24 cellular contexts compared by ENCODE assay signal in genomic region chr19:55660991-55661390, GRCh38. TPM values are rescaled to one million over a fixed set of nuclear protein-coding genes. Genes with fewer than 3 reads are reported as not detected.
A peak's percentile ranks its signal among the peaks of the same experiment; 100 is the strongest.
DNase-seq lines count a peak whose midpoint lies in the region; ATAC-seq, FAIRE-seq and TF ChIP-seq lines count a peak whose summit lies in the region.
"Had no signal": no experiment of that assay in that cellular context is flagged by ENCODE, and none has a peak within 500 bp of the region (broad histone marks: within the 10 kb centered on the region; RNA-seq: fewer than 3 reads in every experiment).

No MANE protein-coding gene starts in this region.

- H3K79me2 ChIP-seq in GM12878 (ENCODE audit: control insufficient read depth, insufficient read depth, low read length) = peaks cover 55% of the 10 kb centered on the region

- TF ChIP-seq RAD21 in GM12878 (IDR thresholded peaks at IDR 0.05; ENCODE audit: insufficient read depth, low read depth, low read length) = no peak

- H3K9me3 ChIP-seq in GM12878 (replicated peaks; ENCODE audit: control insufficient read depth, insufficient read depth, low read length) = no peaks in the 10 kb centered on the region
- H3K9me3 ChIP-seq: SK-N-SH had no signal

- no peak for TF ChIP-seq CTCF in GM12878 (IDR thresholded peaks at IDR 0.05 in 2 of 3, conservative IDR thresholded peaks at IDR 0.05 in 1 of 3; ENCODE audit: control insufficient read depth in 2 of 3, extremely low read depth in 1 of 3, insufficient read depth in 1 of 3, low read depth in 3 of 3, low read length in 3 of 3)
- TF ChIP-seq CTCF in nephron progenitor cell (IDR thresholded peaks at IDR 0.05) = no peak
- TF ChIP-seq CTCF in mesothelial cell of epicardium (IDR thresholded peaks at IDR 0.05; ENCODE audit: unreplicated experiment) = no peak

- POLR2A ChIA-PET in activated CD4-positive, alpha-beta memory T cell treated with anti-CD3 and anti-CD28 coated beads for 36 hours (lab: Charles Lee) = no interaction called here
- POLR2A ChIA-PET in activated CD4-positive, alpha-beta memory T cell treated with anti-CD3 and anti-CD28 coated beads, Interleukin-2, amount 10 ng/mL, durations not matched to agents 7 days and 5 days (lab: Charles Lee) = no interaction called here
- POLR2A ChIA-PET in GM12878 (lab: Charles Lee) = no interaction called here

- in situ Hi-C loops in GM12878 (cut with MboI) = loop anchor here (25.0 kb wide), 1 partner anchor 1524 kb away; the partner anchor contains the start of gene CNOT3

- no peak overlapping the region for H3K27ac ChIP-seq in GM12878 (ENCODE audit: control insufficient read depth, insufficient read depth)
- H3K27ac ChIP-seq: 22Rv1, KMS-11 had no signal

- FAIRE-seq in GM12878 (lab: Jason Lieb, UNC) = no peak
- FAIRE-seq: G401.6, H1, RCC 7860 had no signal

- H3K4me3 Mint-ChIP-seq in activated CD4-positive, alpha-beta memory T cell treated with anti-CD3 and anti-CD28 coated beads for 36 hours = no peak overlapping the region
- H3K4me3 Mint-ChIP-seq in activated CD4-positive, alpha-beta memory T cell treated with anti-CD3 and anti-CD28 coated beads, Interleukin-2, amount 10 ng/mL, durations not matched to agents 7 days and 5 days = no peak overlapping the region
- H3K4me3 Mint-ChIP-seq in nephron progenitor cell (no peak overlapping the region), mesothelial cell of epicardium (no peak overlapping the region)
- H3K4me3 Mint-ChIP-seq: CD4-positive, alpha-beta memory T cell had no signal

- H3K27me3 ChIP-seq in GM12878 (replicated peaks in 1 of 2; ENCODE audit: control insufficient read depth in 2 of 2, insufficient read depth in 2 of 2, low read length in 1 of 2) = no peaks in the 10 kb centered on the region

- peaks cover 12% of the 10 kb centered on the region for H3K4me1 ChIP-seq in GM12878 (ENCODE audit: control insufficient read depth, insufficient read depth, low read length)

- BruUV-seq in GM12878 (replicated peaks; lab: Mats Ljungman, UMichigan) = no TSS peak

- intact Hi-C loops in activated CD4-positive, alpha-beta memory T cell treated with anti-CD3 and anti-CD28 coated beads for 36 hours (cut with micrococcal nuclease) = no loop called here
- intact Hi-C loops in GM12878 (cut with micrococcal nuclease; ENCODE audit: unreplicated experiment) = no loop called here

- 93% methylated on average over 10 of the region's 16 CpGs for WGBS in GM12878 (ENCODE audit: insufficient coverage, insufficient replicate concordance, low lambda C conversion rate, missing lambda C conversion rate)

- SMC1A ChIA-PET in GM12878 (lab: Charles Lee; ENCODE audit: uncharacterized antibody, unreplicated experiment) = no interaction called here

- H3K9ac ChIP-seq in GM12878 (ENCODE audit: control insufficient read depth, insufficient read depth, low read length) = no peak overlapping the region
- H3K9ac ChIP-seq: KMS-11, SK-N-SH had no signal

- peak overlapping the region; percentile 23 for H3K27ac Mint-ChIP-seq in activated CD4-positive, alpha-beta memory T cell treated with anti-CD3 and anti-CD28 coated beads for 36 hours
- no peak overlapping the region for H3K27ac Mint-ChIP-seq in activated CD4-positive, alpha-beta memory T cell treated with anti-CD3 and anti-CD28 coated beads, Interleukin-2, amount 10 ng/mL, durations not matched to agents 7 days and 5 days
- H3K27ac Mint-ChIP-seq in nephron progenitor cell (peak overlapping the region; percentile 68), mesothelial cell of epicardium (no peak overlapping the region)

- H2AFZ ChIP-seq in GM12878 (ENCODE audit: control insufficient read depth, low read depth, low read length) = no peak overlapping the region

- no peak for TF ChIP-seq EP300 in GM12878 (IDR thresholded peaks at IDR 0.05; ENCODE audit: borderline replicate concordance in 1 of 2, control insufficient read depth in 1 of 2, low read depth in 2 of 2, low read length in 2 of 2)

- peaks cover 66% of the 10 kb centered on the region for H3K36me3 Mint-ChIP-seq in activated CD4-positive, alpha-beta memory T cell treated with anti-CD3 and anti-CD28 coated beads for 36 hours
- peaks cover 72% of the 10 kb centered on the region for H3K36me3 Mint-ChIP-seq in activated CD4-positive, alpha-beta memory T cell treated with anti-CD3 and anti-CD28 coated beads, Interleukin-2, amount 10 ng/mL, durations not matched to agents 7 days and 5 days (ENCODE audit: low read depth)
- H3K36me3 Mint-ChIP-seq in nephron progenitor cell (ENCODE audit: low read depth) (peaks cover 48% of the 10 kb centered on the region), mesothelial cell of epicardium (peaks cover 22% of the 10 kb centered on the region)

- RAD21 ChIA-PET in GM12878 (lab: Charles Lee; ENCODE audit: unreplicated experiment) = no interaction called here

- no peak for DNase-seq in activated CD4-positive, alpha-beta memory T cell treated with anti-CD3 and anti-CD28 coated beads for 36 hours
- no peak for DNase-seq in activated CD4-positive, alpha-beta memory T cell treated with anti-CD3 and anti-CD28 coated beads, Interleukin-2, amount 10 ng/mL, durations not matched to agents 7 days and 5 days
- DNase-seq in GM12878 (ENCODE audit: low read depth, low spot score) (no peak), nephron progenitor cell (no peak), mesothelial cell of epicardium (ENCODE audit: low spot score in 2 of 2, unreplicated experiment in 2 of 2) (no peak)
- no peak for DNase-seq in NK-92 treated with Interleukin-12 subunit alpha and Interleukin-12 subunit beta, amount 100 ng/mL, for 24 hours (lab: John Stamatoyannopoulos, UW)
- DNase-seq: CD4-positive, alpha-beta memory T cell; COR-L47; DMS53; HCEC 1CT; NCI-H1048; NCI-H1417; NCI-H1694 treated with DMSO at 0.1 percent for 48 hours; NCI-H2081; NCI-H2227 treated with DMSO at 0.1 percent for 48 hours; NCI-H526 treated with DMSO at 0.1 percent for 48 hours; OCI-M1; SK-N-SH had no signal

- no peaks in the 10 kb centered on the region for H3K9me3 Mint-ChIP-seq in activated CD4-positive, alpha-beta memory T cell treated with anti-CD3 and anti-CD28 coated beads for 36 hours
- H3K9me3 Mint-ChIP-seq in activated CD4-positive, alpha-beta memory T cell treated with anti-CD3 and anti-CD28 coated beads, Interleukin-2, amount 10 ng/mL, durations not matched to agents 7 days and 5 days = no peaks in the 10 kb centered on the region
- no peaks in the 10 kb centered on the region for H3K9me3 Mint-ChIP-seq in nephron progenitor cell
- H3K9me3 Mint-ChIP-seq in mesothelial cell of epicardium = no peaks in the 10 kb centered on the region

- H4K20me1 ChIP-seq in GM12878 (ENCODE audit: control insufficient read depth, insufficient read depth) = peaks cover 24% of the 10 kb centered on the region

- peaks cover 26% of the 10 kb centered on the region for H3K4me1 Mint-ChIP-seq in activated CD4-positive, alpha-beta memory T cell treated with anti-CD3 and anti-CD28 coated beads for 36 hours (ENCODE audit: low read depth)
- peaks cover 47% of the 10 kb centered on the region for H3K4me1 Mint-ChIP-seq in activated CD4-positive, alpha-beta memory T cell treated with anti-CD3 and anti-CD28 coated beads, Interleukin-2, amount 10 ng/mL, durations not matched to agents 7 days and 5 days
- H3K4me1 Mint-ChIP-seq in nephron progenitor cell (peaks cover 38% of the 10 kb centered on the region), mesothelial cell of epicardium (peaks cover 28% of the 10 kb centered on the region)

- CTCF ChIA-PET in activated CD4-positive, alpha-beta memory T cell treated with anti-CD3 and anti-CD28 coated beads for 36 hours (lab: Charles Lee) = no interaction called here
- CTCF ChIA-PET in activated CD4-positive, alpha-beta memory T cell treated with anti-CD3 and anti-CD28 coated beads, Interleukin-2, amount 10 ng/mL, durations not matched to agents 7 days and 5 days (lab: Charles Lee) = no interaction called here
- CTCF ChIA-PET in GM12878 (lab: Yijun Ruan, JAX) = no interaction called here

- 0 out of 2 replicates have a peak, but pooled peaks have one; percentile 1 for TF ChIP-seq POLR2A in GM12878 (IDR thresholded peaks at IDR 0.05; ENCODE audit: low read depth, low read length)

- H3K27me3 Mint-ChIP-seq in activated CD4-positive, alpha-beta memory T cell treated with anti-CD3 and anti-CD28 coated beads for 36 hours = no peaks in the 10 kb centered on the region
- H3K27me3 Mint-ChIP-seq in activated CD4-positive, alpha-beta memory T cell treated with anti-CD3 and anti-CD28 coated beads, Interleukin-2, amount 10 ng/mL, durations not matched to agents 7 days and 5 days = no peaks in the 10 kb centered on the region
- H3K27me3 Mint-ChIP-seq in nephron progenitor cell (ENCODE audit: low read depth, poor library complexity) = no peaks in the 10 kb centered on the region
- H3K27me3 Mint-ChIP-seq in mesothelial cell of epicardium (ENCODE audit: low read depth) = no peaks in the 10 kb centered on the region
- H3K27me3 Mint-ChIP-seq: CD4-positive, alpha-beta memory T cell had no signal

- H3K4me2 ChIP-seq in GM12878 (ENCODE audit: control insufficient read depth, insufficient read depth) = no peak overlapping the region
- H3K4me2 ChIP-seq: KMS-11, SK-N-SH had no signal

- H3K36me3 ChIP-seq in GM12878 (ENCODE audit: control insufficient read depth in 2 of 2, insufficient read depth in 2 of 2, low read length in 1 of 2) = peaks cover 31 to 55% of the 10 kb centered on the region in 2 experiments

- no peak for ATAC-seq in GM12878
- no peak for ATAC-seq in SK-N-SH treated with all-trans-retinoic acid at 6 μM for 48 hours

- H3K4me3 ChIP-seq in GM12878 = no peak overlapping the region

RNA-seq across cellular contexts. Expression of gene U2AF2, which starts 6.2 kb away (rescaled TPM):
- 100 to 1,000 TPM; 249 to 251 TPM for total RNA-seq in activated CD4-positive, alpha-beta memory T cell treated with anti-CD3 and anti-CD28 coated beads for 36 hours
- 100 to 1,000 TPM; 204 to 213 TPM for total RNA-seq in activated CD4-positive, alpha-beta memory T cell treated with anti-CD3 and anti-CD28 coated beads, Interleukin-2, amount 10 ng/mL, durations not matched to agents 7 days and 5 days
- 46.0 and 50.9 TPM in 2 replicates for total RNA-seq in GM12878 (2013; cell fraction: nucleolus; rRNA removed)
- total RNA-seq in GM12878 (2014; rRNA removed) = 204 and 228 TPM in 2 replicates
- total RNA-seq in GM12878 (2014; rRNA removed; fragmentation: Illumina TruSeq; extraction: Trizol) = 112 and 121 TPM in 2 replicates
- total RNA-seq in GM12878 (2021) = 308 and 338 TPM in 2 replicates
- polyA plus RNA-seq in GM12878 (2011; ENCODE audit: low read depth) = 59.4 TPM
- 54.9 and 140 TPM in 2 replicates for polyA plus RNA-seq in GM12878 (2011; rRNA removed)
- 239 and 270 TPM in 2 replicates for polyA plus RNA-seq in GM12878 (2011; cell fraction: cytosol; rRNA removed)
- polyA plus RNA-seq in GM12878 (2011; cell fraction: nucleus; rRNA removed) = 425 and 604 TPM in 2 replicates
- 148 and 173 TPM in 2 replicates for polyA plus RNA-seq in GM12878 (2012)
- 50.9 and 141 TPM in 2 replicates for polyA plus RNA-seq in GM12878 (2014; fragmentation: Illumina TruSeq; extraction: Trizol)
- polyA plus RNA-seq in GM12878 (2014; fragmentation: Nextera tagmentation; extraction: Ambion mirVana) = 1 to 10 TPM; 3.0 to 8.3 TPM
- polyA plus RNA-seq in GM12878 (2014; rRNA removed) = 284 and 360 TPM in 2 replicates
- 10 to 100 TPM; 46.2 to 48.9 TPM for polyA plus RNA-seq in GM12878 (2016; fragmentation: Nextera tagmentation; extraction: Ambion mirVana)
- polyA minus RNA-seq in GM12878 (2011; rRNA and poly(A)+ RNA removed) = 61.6 and 111 TPM in 2 replicates
- polyA minus RNA-seq in GM12878 (2011; cell fraction: cytosol; rRNA and poly(A)+ RNA removed) = 60.9 and 65.2 TPM in 2 replicates
- polyA minus RNA-seq in GM12878 (2011; cell fraction: nucleus; rRNA and poly(A)+ RNA removed) = 63.1 and 102 TPM in 2 replicates
- total RNA-seq in mesothelial cell of epicardium = 226 to 245 TPM (median 230 TPM) in 3 replicates

RNA-seq across cellular contexts. Expression of gene CCDC106, which starts 13.0 kb away (rescaled TPM):
- total RNA-seq in activated CD4-positive, alpha-beta memory T cell treated with anti-CD3 and anti-CD28 coated beads for 36 hours = 1 to 10 TPM; 3.6 to 4.0 TPM
- total RNA-seq in activated CD4-positive, alpha-beta memory T cell treated with anti-CD3 and anti-CD28 coated beads, Interleukin-2, amount 10 ng/mL, durations not matched to agents 7 days and 5 days = 1 to 10 TPM; 3.7 to 3.8 TPM
- total RNA-seq in GM12878 (2013; cell fraction: nucleolus; rRNA removed) = 8.3 and 8.6 TPM in 2 replicates
- total RNA-seq in GM12878 (2014; rRNA removed) = 19.2 and 22.5 TPM in 2 replicates
- total RNA-seq in GM12878 (2014; rRNA removed; fragmentation: Illumina TruSeq; extraction: Trizol) = 11.9 and 12.7 TPM in 2 replicates
- 33.1 and 34.2 TPM in 2 replicates for total RNA-seq in GM12878 (2021)
- polyA plus RNA-seq in GM12878 (2011; ENCODE audit: low read depth) = 5.6 TPM
- polyA plus RNA-seq in GM12878 (2011; rRNA removed) = 7.8 and 16.4 TPM in 2 replicates
- 17.5 and 27.2 TPM in 2 replicates for polyA plus RNA-seq in GM12878 (2011; cell fraction: cytosol; rRNA removed)
- polyA plus RNA-seq in GM12878 (2011; cell fraction: nucleus; rRNA removed) = 38.1 and 48.1 TPM in 2 replicates
- polyA plus RNA-seq in GM12878 (2012) = 27.7 and 32.6 TPM in 2 replicates
- polyA plus RNA-seq in GM12878 (2014; fragmentation: Illumina TruSeq; extraction: Trizol) = 7.7 and 19.2 TPM in 2 replicates
- polyA plus RNA-seq in GM12878 (2014; fragmentation: Nextera tagmentation; extraction: Ambion mirVana) = under 1 TPM; 0.04 to 0.14 TPM
- polyA plus RNA-seq in GM12878 (2014; rRNA removed) = 35.9 and 39.9 TPM in 2 replicates
- polyA plus RNA-seq in GM12878 (2016; fragmentation: Nextera tagmentation; extraction: Ambion mirVana) = 10 to 100 TPM; 20.4 to 25.7 TPM
- polyA minus RNA-seq in GM12878 (2011; rRNA and poly(A)+ RNA removed) = 3.4 and 7.2 TPM in 2 replicates
- polyA minus RNA-seq in GM12878 (2011; cell fraction: cytosol; rRNA and poly(A)+ RNA removed) = 5.5 and 7.0 TPM in 2 replicates
- polyA minus RNA-seq in GM12878 (2011; cell fraction: nucleus; rRNA and poly(A)+ RNA removed) = 6.4 and 14.4 TPM in 2 replicates
- total RNA-seq in mesothelial cell of epicardium = 20.8 to 24.0 TPM (median 23.6 TPM) in 3 replicates

RNA-seq across cellular contexts. Expression of gene EPN1, which starts 14.0 kb away (rescaled TPM):
- 10 to 100 TPM; 36.0 to 36.1 TPM for total RNA-seq in activated CD4-positive, alpha-beta memory T cell treated with anti-CD3 and anti-CD28 coated beads for 36 hours
- 10 to 100 TPM; 63.9 to 64.5 TPM for total RNA-seq in activated CD4-positive, alpha-beta memory T cell treated with anti-CD3 and anti-CD28 coated beads, Interleukin-2, amount 10 ng/mL, durations not matched to agents 7 days and 5 days
- 21.7 and 25.6 TPM in 2 replicates for total RNA-seq in GM12878 (2013; cell fraction: nucleolus; rRNA removed)
- total RNA-seq in GM12878 (2014; rRNA removed) (7.7 and 12.0 TPM in 2 replicates), GM12878 (2014; rRNA removed; fragmentation: Illumina TruSeq; extraction: Trizol) (4.7 and 6.2 TPM in 2 replicates), GM12878 (2021) (79.8 and 88.5 TPM in 2 replicates), mesothelial cell of epicardium (99.6 to 104 TPM (median 102 TPM) in 3 replicates)
- polyA plus RNA-seq in GM12878 (2011; ENCODE audit: low read depth) = 7.1 TPM
- polyA plus RNA-seq in GM12878 (2011; rRNA removed) (3.4 and 9.3 TPM in 2 replicates), GM12878 (2014; fragmentation: Illumina TruSeq; extraction: Trizol) (2.0 and 6.8 TPM in 2 replicates), GM12878 (2014; fragmentation: Nextera tagmentation; extraction: Ambion mirVana) (under 1 TPM; 0.11 to 0.16 TPM), GM12878 (2014; rRNA removed) (36.9 and 47.0 TPM in 2 replicates), GM12878 (2016; fragmentation: Nextera tagmentation; extraction: Ambion mirVana) (10 to 100 TPM; 21.8 to 22.1 TPM)
- polyA plus RNA-seq in GM12878 (2011; cell fraction: cytosol; rRNA removed) = 18.3 and 23.2 TPM in 2 replicates
- polyA plus RNA-seq in GM12878 (2011; cell fraction: nucleus; rRNA removed) = 35.8 and 58.4 TPM in 2 replicates
- 28.6 and 36.3 TPM in 2 replicates for polyA plus RNA-seq in GM12878 (2012)
- polyA minus RNA-seq in GM12878 (2011; rRNA and poly(A)+ RNA removed) = 19.7 and 22.3 TPM in 2 replicates
- 18.9 and 25.0 TPM in 2 replicates for polyA minus RNA-seq in GM12878 (2011; cell fraction: cytosol; rRNA and poly(A)+ RNA removed)
- polyA minus RNA-seq in GM12878 (2011; cell fraction: nucleus; rRNA and poly(A)+ RNA removed) = 9.1 and 13.6 TPM in 2 replicates

RNA-seq across cellular contexts. Expression of gene ZNF581, which starts 17.5 kb away (rescaled TPM):
- 10 to 100 TPM; 19.2 to 20.1 TPM for total RNA-seq in activated CD4-positive, alpha-beta memory T cell treated with anti-CD3 and anti-CD28 coated beads for 36 hours
- 10 to 100 TPM; 26.6 to 30.1 TPM for total RNA-seq in activated CD4-positive, alpha-beta memory T cell treated with anti-CD3 and anti-CD28 coated beads, Interleukin-2, amount 10 ng/mL, durations not matched to agents 7 days and 5 days
- 5.3 and 7.2 TPM in 2 replicates for total RNA-seq in GM12878 (2013; cell fraction: nucleolus; rRNA removed)
- total RNA-seq in GM12878 (2014; rRNA removed) (22.1 and 25.4 TPM in 2 replicates), GM12878 (2014; rRNA removed; fragmentation: Illumina TruSeq; extraction: Trizol) (14.0 and 14.1 TPM in 2 replicates), GM12878 (2021) (44.9 and 45.4 TPM in 2 replicates), mesothelial cell of epicardium (42.6 to 47.0 TPM (median 46.9 TPM) in 3 replicates)
- polyA plus RNA-seq in GM12878 (2011; ENCODE audit: low read depth) = 31.2 TPM
- polyA plus RNA-seq in GM12878 (2011; rRNA removed) (13.5 and 19.1 TPM in 2 replicates), GM12878 (2014; fragmentation: Illumina TruSeq; extraction: Trizol) (7.8 and 13.2 TPM in 2 replicates), GM12878 (2014; fragmentation: Nextera tagmentation; extraction: Ambion mirVana) (10 to 100 TPM in 1 of 2 experiments, 1 to 10 TPM in 1; 4.7 to 18.1 TPM), GM12878 (2014; rRNA removed) (39.6 and 45.3 TPM in 2 replicates), GM12878 (2016; fragmentation: Nextera tagmentation; extraction: Ambion mirVana) (10 to 100 TPM; 29.1 to 37.0 TPM)
- 27.8 and 34.4 TPM in 2 replicates for polyA plus RNA-seq in GM12878 (2011; cell fraction: cytosol; rRNA removed)
- 21.8 and 24.9 TPM in 2 replicates for polyA plus RNA-seq in GM12878 (2011; cell fraction: nucleus; rRNA removed)
- 43.7 and 58.1 TPM in 2 replicates for polyA plus RNA-seq in GM12878 (2012)
- polyA minus RNA-seq in GM12878 (2011; rRNA and poly(A)+ RNA removed) = 15.2 and 28.9 TPM in 2 replicates
- 11.5 and 15.8 TPM in 2 replicates for polyA minus RNA-seq in GM12878 (2011; cell fraction: cytosol; rRNA and poly(A)+ RNA removed)
- 6.0 and 9.0 TPM in 2 replicates for polyA minus RNA-seq in GM12878 (2011; cell fraction: nucleus; rRNA and poly(A)+ RNA removed)

RNA-seq across cellular contexts. Expression of gene ZNF580, which starts 20.2 kb away (rescaled TPM):
- total RNA-seq in activated CD4-positive, alpha-beta memory T cell treated with anti-CD3 and anti-CD28 coated beads for 36 hours = 10 to 100 TPM; 23.4 to 23.5 TPM
- total RNA-seq in activated CD4-positive, alpha-beta memory T cell treated with anti-CD3 and anti-CD28 coated beads, Interleukin-2, amount 10 ng/mL, durations not matched to agents 7 days and 5 days = 10 to 100 TPM; 35.7 to 39.7 TPM
- total RNA-seq in GM12878 (2013; cell fraction: nucleolus; rRNA removed) = 16.2 and 23.0 TPM in 2 replicates
- total RNA-seq in GM12878 (2014; rRNA removed) (9.4 and 12.2 TPM in 2 replicates), GM12878 (2014; rRNA removed; fragmentation: Illumina TruSeq; extraction: Trizol) (4.7 and 5.7 TPM in 2 replicates), GM12878 (2021) (31.8 and 34.2 TPM in 2 replicates), mesothelial cell of epicardium (49.6 to 53.9 TPM (median 50.9 TPM) in 3 replicates)
- 12.4 TPM for polyA plus RNA-seq in GM12878 (2011; ENCODE audit: low read depth)
- polyA plus RNA-seq in GM12878 (2011; rRNA removed) (5.5 and 7.9 TPM in 2 replicates), GM12878 (2014; fragmentation: Illumina TruSeq; extraction: Trizol) (5.3 and 7.4 TPM in 2 replicates), GM12878 (2014; fragmentation: Nextera tagmentation; extraction: Ambion mirVana) (1 to 10 TPM; 2.3 to 7.4 TPM), GM12878 (2014; rRNA removed) (27.1 and 30.2 TPM in 2 replicates), GM12878 (2016; fragmentation: Nextera tagmentation; extraction: Ambion mirVana) (10 to 100 TPM; 24.7 to 25.3 TPM)
- polyA plus RNA-seq in GM12878 (2011; cell fraction: cytosol; rRNA removed) = 9.7 and 13.8 TPM in 2 replicates
- polyA plus RNA-seq in GM12878 (2011; cell fraction: nucleus; rRNA removed) = 50.7 and 83.1 TPM in 2 replicates
- polyA plus RNA-seq in GM12878 (2012) = 33.1 and 35.3 TPM in 2 replicates
- polyA minus RNA-seq in GM12878 (2011; rRNA and poly(A)+ RNA removed) = 3.4 and 7.0 TPM in 2 replicates
- 5.5 and 8.0 TPM in 2 replicates for polyA minus RNA-seq in GM12878 (2011; cell fraction: cytosol; rRNA and poly(A)+ RNA removed)
- polyA minus RNA-seq in GM12878 (2011; cell fraction: nucleus; rRNA and poly(A)+ RNA removed) = 8.2 and 17.3 TPM in 2 replicates

Comparison
In these comparisons a context has a peak if more than half of its experiments do, and no peak if none do; other contexts are left out.
1. H3K27ac Mint-ChIP-seq: peak in activated CD4-positive, alpha-beta memory T cell treated with anti-CD3 and anti-CD28 coated beads for 36 hours (single experiment) and nephron progenitor cell (single experiment); none in activated CD4-positive, alpha-beta memory T cell treated with anti-CD3 and anti-CD28 coated beads, Interleukin-2, amount 10 ng/mL, durations not matched to agents 7 days and 5 days (single experiment) and mesothelial cell of epicardium (single experiment).